16 cellular contexts compared by ENCODE assay signal in genomic region chr1:183676515-183677189, GRCh38. TPM values are rescaled to one million over a fixed set of nuclear protein-coding genes. Genes with fewer than 3 reads are reported as not detected.
DNase-seq lines count a peak whose midpoint lies in the region; ATAC-seq, FAIRE-seq and TF ChIP-seq lines count a peak whose summit lies in the region.
"Had no signal": no experiment of that assay in that cellular context is flagged by ENCODE, and none has a peak within 500 bp of the region (broad histone marks: within the 10 kb centered on the region; RNA-seq: fewer than 3 reads in every experiment).

No MANE protein-coding gene starts in this region.

- ATAC-seq in lower lobe of right lung, result no peak
- ATAC-seq: stimulated activated memory B cell treated with anti-CD40 and anti-IgM and Interleukin-4, amounts not matched to agents 10 μg/mL and 1 μg/mL and 100 μg/mL, for 72 hours had no signal

- no peak overlapping the region for H3K27ac Mint-ChIP-seq in nephron progenitor cell
- H3K27ac Mint-ChIP-seq: stimulated activated memory B cell treated with anti-CD40 and anti-IgM and Interleukin-4, amounts not matched to agents 10 μg/mL and 1 μg/mL and 100 μg/mL, for 72 hours had no signal

- TF ChIP-seq CTCF in cardiac muscle cell (IDR thresholded peaks at IDR 0.05; ENCODE audit: low read depth, low read length) (no peak), right atrium auricular region (IDR thresholded peaks at IDR 0.05) (no peak), foreskin fibroblast (IDR thresholded peaks at IDR 0.05; ENCODE audit: low read depth, low read length) (no peak), WERI-Rb-1 (IDR thresholded peaks at IDR 0.05; ENCODE audit: low read depth, low read length) (no peak), lower lobe of right lung (IDR thresholded peaks at IDR 0.05) (no peak), nephron progenitor cell (IDR thresholded peaks at IDR 0.05) (no peak)

- H3K36me3 Mint-ChIP-seq in nephron progenitor cell (ENCODE audit: low read depth), result no peaks in the 10 kb centered on the region
- H3K36me3 Mint-ChIP-seq: stimulated activated memory B cell treated with anti-CD40 and anti-IgM and Interleukin-4, amounts not matched to agents 10 μg/mL and 1 μg/mL and 100 μg/mL, for 72 hours had no signal

- intact Hi-C loops in lower lobe of right lung (cut with DNase I), result no loop called here

- H3K36me3 ChIP-seq in cardiac muscle cell (no peaks in the 10 kb centered on the region), right atrium auricular region (no peaks in the 10 kb centered on the region), WERI-Rb-1 (no peaks in the 10 kb centered on the region), lower lobe of right lung (no peaks in the 10 kb centered on the region)
- H3K36me3 ChIP-seq: vagina had no signal

- peak; percentile 34 to 51 for DNase-seq in cardiac muscle cell (ENCODE audit: low read depth in 1 of 2, low spot score in 1 of 2)
- DNase-seq in right atrium auricular region (ENCODE audit: low spot score), result no peak
- DNase-seq in foreskin fibroblast, result peak; percentile 75 to 91
- peak; percentile 44 for DNase-seq in stromal cell of bone marrow (ENCODE audit: low read depth)
- no peak for DNase-seq in WERI-Rb-1
- no peak for DNase-seq in lower lobe of right lung
- DNase-seq in nephron progenitor cell, result no peak
- DNase-seq: activated CD4-positive, alpha-beta T cell treated with anti-CD3 and anti-CD28 coated beads, Interleukin-2, amount 50 U/mL, for 1 hour; DMS 273 treated with DMSO at 0.1 percent for 48 hours; NCI-H2171; stimulated activated CD4-positive, alpha-beta T cell treated with anti-CD3 and anti-CD28 coated beads, Interleukin-2, amount 100 ng/mL, for 24 hours had no signal

- no peaks in the 10 kb centered on the region for H3K4me1 Mint-ChIP-seq in nephron progenitor cell
- H3K4me1 Mint-ChIP-seq: stimulated activated memory B cell treated with anti-CD40 and anti-IgM and Interleukin-4, amounts not matched to agents 10 μg/mL and 1 μg/mL and 100 μg/mL, for 72 hours had no signal

- no peak overlapping the region for H3K4me3 ChIP-seq in cardiac muscle cell
- no peak overlapping the region for H3K4me3 ChIP-seq in right atrium auricular region
- H3K4me3 ChIP-seq in foreskin fibroblast (ENCODE audit: low read depth in 1 of 2, low read length in 2 of 2), result no peak overlapping the region
- no peak overlapping the region for H3K4me3 ChIP-seq in WERI-Rb-1 (ENCODE audit: low read depth, low read length)
- H3K4me3 ChIP-seq in lower lobe of right lung, result no peak overlapping the region
- H3K4me3 ChIP-seq: vagina had no signal

- no peak overlapping the region for H3K4me3 Mint-ChIP-seq in nephron progenitor cell
- H3K4me3 Mint-ChIP-seq: stimulated activated memory B cell treated with anti-CD40 and anti-IgM and Interleukin-4, amounts not matched to agents 10 μg/mL and 1 μg/mL and 100 μg/mL, for 72 hours had no signal

- H3K9me3 ChIP-seq in cardiac muscle cell (ENCODE audit: low read depth), result no peaks in the 10 kb centered on the region
- no peaks in the 10 kb centered on the region for H3K9me3 ChIP-seq in right atrium auricular region
- peaks cover 3% of the 10 kb centered on the region for H3K9me3 ChIP-seq in WERI-Rb-1 (ENCODE audit: severe bottlenecking)
- no peaks in the 10 kb centered on the region for H3K9me3 ChIP-seq in lower lobe of right lung
- H3K9me3 ChIP-seq: vagina had no signal

- H3K4me1 ChIP-seq in cardiac muscle cell (ENCODE audit: low read depth), result peaks cover 38% of the 10 kb centered on the region
- peaks cover 0 to 10% of the 10 kb centered on the region in 2 donors for H3K4me1 ChIP-seq in right atrium auricular region
- no peaks in the 10 kb centered on the region for H3K4me1 ChIP-seq in lower lobe of right lung

- H3K27ac ChIP-seq in cardiac muscle cell (peak overlapping the region; percentile 59), right atrium auricular region (no peak overlapping the region), WERI-Rb-1 (no peak overlapping the region), lower lobe of right lung (no peak overlapping the region)
- H3K27ac ChIP-seq: vagina had no signal

- peaks cover 13% of the 10 kb centered on the region for H3K9me3 Mint-ChIP-seq in nephron progenitor cell
- H3K9me3 Mint-ChIP-seq: stimulated activated memory B cell treated with anti-CD40 and anti-IgM and Interleukin-4, amounts not matched to agents 10 μg/mL and 1 μg/mL and 100 μg/mL, for 72 hours had no signal

- peaks cover 3% of the 10 kb centered on the region for H3K27me3 Mint-ChIP-seq in nephron progenitor cell (ENCODE audit: low read depth, poor library complexity)

- peak; percentile 31 for FAIRE-seq in TTC549 (lab: Jason Lieb, UNC)
- FAIRE-seq: endothelial cell of umbilical vein had no signal

- H3K27me3 ChIP-seq in cardiac muscle cell (no peaks in the 10 kb centered on the region), right atrium auricular region (no peaks in the 10 kb centered on the region), WERI-Rb-1 (ENCODE audit: insufficient read depth, low read depth, severe bottlenecking) (no peaks in the 10 kb centered on the region), lower lobe of right lung (ENCODE audit: low read depth) (no peaks in the 10 kb centered on the region)
- H3K27me3 ChIP-seq: vagina had no signal

RNA-seq across cellular contexts. Expression of gene APOBEC4, which starts 23.5 kb away (rescaled TPM):
- total RNA-seq in cardiac muscle cell, result not detected in 2 replicates
- polyA plus RNA-seq in cardiac muscle cell, result 0.42 TPM in 1 of 2 replicates, not detected in the other
- total RNA-seq in right atrium auricular region, result not detected
- total RNA-seq in lower lobe of right lung, result 3.0 TPM
- total RNA-seq: endothelial cell of umbilical vein, posterior vena cava, vagina had no signal
- polyA plus RNA-seq: endothelial cell of umbilical vein had no signal

RNA-seq across cellular contexts. Expression of gene ARPC5, which starts 41.1 kb away (rescaled TPM):
- 72.5 and 77.3 TPM in 2 replicates for total RNA-seq in cardiac muscle cell
- polyA plus RNA-seq in cardiac muscle cell, result 179 and 202 TPM in 2 replicates
- 10 to 100 TPM; 39.2 to 47.0 TPM for total RNA-seq in right atrium auricular region
- total RNA-seq in lower lobe of right lung, result 191 TPM

Comparison
In these comparisons a context has a peak if more than half of its experiments do, and no peak if none do; other contexts are left out.
1. DNase-seq: peak in cardiac muscle cell (2 of 2), foreskin fibroblast (2 of 2) and stromal cell of bone marrow (single experiment); none in right atrium auricular region (single experiment), WERI-Rb-1 (single experiment), lower lobe of right lung (single experiment) and nephron progenitor cell (single experiment).